1 cellular context compared by ENCODE assay signal in genomic region chr10:93142534-93142933, GRCh38.
TF ChIP-seq lines count a peak whose summit lies in the region.

No MANE protein-coding gene starts in this region.

TF ChIP-seq in HepG2, 621 proteins besides CTCF, POLR2A, EP300 and RAD21 (continued from another document):
- TF ChIP-seq GMEB2 (CRISPR knock-in tag; IDR thresholded peaks at IDR 0.05; ENCODE audit: low read depth), result no peak
- TF ChIP-seq ZNF784 (CRISPR knock-in tag; IDR thresholded peaks at IDR 0.05; ENCODE audit: borderline replicate concordance), result no peak
- TF ChIP-seq POLR2AphosphoS2 (IDR thresholded peaks at IDR 0.05; ENCODE audit: low read depth, low read length), result no peak
- no peak for TF ChIP-seq ZKSCAN8 (CRISPR knock-in tag; IDR thresholded peaks at IDR 0.05; ENCODE audit: borderline replicate concordance)
- no peak for TF ChIP-seq ZNF121 (CRISPR knock-in tag; IDR thresholded peaks at IDR 0.05)
- TF ChIP-seq ZNF530 (CRISPR knock-in tag; IDR thresholded peaks at IDR 0.05; ENCODE audit: low read depth), result no peak
- TF ChIP-seq CEBPZ (IDR thresholded peaks at IDR 0.05; ENCODE audit: low read length), result no peak
- TF ChIP-seq CHD2 (IDR thresholded peaks at IDR 0.05; ENCODE audit: low read depth, low read length), result no peak
- TF ChIP-seq SRY (CRISPR knock-in tag; IDR thresholded peaks at IDR 0.05), result no peak
